ENCODE assay signal across 8 cellular contexts in the genomic region with DNA sequence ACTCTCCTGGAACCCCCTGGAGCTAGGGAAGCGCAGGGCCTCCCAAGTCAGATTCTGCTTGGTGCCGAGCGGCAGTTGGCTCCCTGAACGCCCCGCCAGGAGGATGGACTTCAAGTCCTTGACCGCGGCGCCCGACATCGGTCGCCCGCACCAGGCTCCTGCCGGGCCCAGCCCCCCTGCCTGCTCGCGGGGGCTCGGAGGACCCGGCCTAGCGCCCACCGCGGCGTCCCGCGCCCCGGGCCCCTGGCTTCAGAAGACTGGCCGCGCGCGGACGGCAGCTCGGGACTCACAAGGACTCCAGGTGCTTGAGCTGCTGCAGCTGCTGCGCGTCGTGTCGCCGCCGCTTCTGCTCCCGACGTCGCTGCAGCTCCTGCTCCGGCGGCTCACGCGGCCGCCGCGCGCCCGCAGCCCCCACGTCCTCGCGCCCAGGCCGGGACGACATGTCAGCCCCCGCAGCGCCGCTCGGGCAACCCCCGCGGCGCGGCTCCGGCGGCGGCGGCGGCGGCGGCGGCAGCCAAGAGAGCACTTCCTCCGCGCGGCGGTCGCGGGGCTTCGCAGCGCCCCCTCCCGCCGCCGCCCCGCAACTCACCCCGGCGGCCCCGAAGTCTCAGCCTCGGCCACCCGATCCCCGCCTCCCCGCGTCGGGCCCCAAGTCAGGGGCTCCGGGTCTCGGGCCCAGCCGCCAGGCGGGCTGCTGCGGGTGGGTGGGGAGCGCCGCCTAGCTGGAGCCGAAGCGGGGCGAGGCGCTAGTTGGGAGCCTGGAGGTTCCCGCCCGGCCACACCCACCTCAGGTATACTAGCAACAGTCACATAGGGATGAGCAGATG. TPM values are rescaled to one million over a fixed set of nuclear protein-coding genes. Genes with fewer than 3 reads are reported as not detected.
A peak's percentile ranks its signal among the peaks of the same experiment; 100 is the strongest.
DNase-seq lines count a peak whose midpoint lies in the region; ATAC-seq, FAIRE-seq and TF ChIP-seq lines count a peak whose summit lies in the region.

TSS of gene RP9 (minus strand) at position 474 of the 827 bp plus-strand sequence. CDS start at position 442, 32 bp downstream.

- TF ChIP-seq POLR2A in GM12891 (IDR thresholded peaks at IDR 0.05; ENCODE audit: low read depth, low read length), result peak; percentile 50; the same call in 1 of the 2 replicates

- ATAC-seq in HG02610 (IDR thresholded peaks at IDR 0.05; ENCODE audit: unreplicated experiment), result peak; percentile 85

- no peak for TF ChIP-seq CTCF in retinal pigment epithelial cell (conservative IDR thresholded peaks at IDR 0.05; ENCODE audit: low read depth, low read length)

- intact Hi-C loops in T-helper 1 cell treated with Interleukin-12 subunit alpha and Interleukin-12 subunit beta and Interleukin-4 antibody, amounts not matched to agents 30 ng/mL and 1 ng/mL, for 36 hours (cut with micrococcal nuclease), result loop anchor here (1.0 kb wide), 6 partner anchors 20 to 682 kb away; partner anchors contain the start of gene BBS9

- peak within 1 kb of the TSS; percentile 86 for H3K4me3 ChIP-seq in retinal pigment epithelial cell (ENCODE audit: low read length)

- peak; percentile 89 for FAIRE-seq in GM12891 (lab: Jason Lieb, UNC)

- peak; percentile 75 for DNase-seq in GM12891 (ENCODE audit: insufficient read length, low spot score)
- peak; percentile 86 for DNase-seq in NCI-H1092 treated with DMSO at 0.1 percent for 48 hours (lab: John Stamatoyannopoulos, UW)
- DNase-seq in amniotic epithelial cell (ENCODE audit: low read depth), result peak; percentile 39
- DNase-seq in hepatic stellate cell (ENCODE audit: low spot score), result peak; percentile 61
- DNase-seq in retinal pigment epithelial cell (ENCODE audit: low read depth), result no peak
- no peak for DNase-seq in inferior parietal cortex (ENCODE audit: extremely low spot score)

TF ChIP-seq in GM12891, 5 proteins besides CTCF, POLR2A, EP300 and RAD21:
- TF ChIP-seq TAF1 (IDR thresholded peaks at IDR 0.05; ENCODE audit: low read depth, low read length), result peak; percentile 45; the same call in 1 of the 2 replicates
- peak; percentile 36; the same call in 1 of the 2 replicates for TF ChIP-seq SPI1 (IDR thresholded peaks at IDR 0.05; ENCODE audit: low read depth, low read length)
- no peak for TF ChIP-seq POLR2AphosphoS5 (IDR thresholded peaks at IDR 0.05; ENCODE audit: low read depth, low read length)
- TF ChIP-seq POU2F2 (IDR thresholded peaks at IDR 0.05; ENCODE audit: low read depth, low read length), result no peak
- no peak for TF ChIP-seq PAX5 (IDR thresholded peaks at IDR 0.05; ENCODE audit: insufficient read depth, low read length, severe bottlenecking)

RNA-seq across cellular contexts. Expression of gene RP9, which starts in this region (rescaled TPM):
- polyA plus RNA-seq in GM12891 (2012; ENCODE audit: low read depth, missing spikeins), result 14.1 TPM
- total RNA-seq in T-helper 1 cell treated with Interleukin-12 subunit alpha and Interleukin-12 subunit beta and Interleukin-4 antibody, amounts not matched to agents 30 ng/mL and 1 ng/mL, for 36 hours, result 13.9 and 16.4 TPM in 2 replicates

Comparison
In these comparisons a context has a peak if more than half of its experiments do, and no peak if none do; other contexts are left out.
1. DNase-seq: peak in GM12891 (single experiment), NCI-H1092 treated with DMSO at 0.1 percent for 48 hours (single experiment), amniotic epithelial cell (single experiment) and hepatic stellate cell (single experiment); none in retinal pigment epithelial cell (single experiment) and inferior parietal cortex (single experiment).